Comparison of ENCODE assay signal across 10 cellular contexts in the genomic region with DNA sequence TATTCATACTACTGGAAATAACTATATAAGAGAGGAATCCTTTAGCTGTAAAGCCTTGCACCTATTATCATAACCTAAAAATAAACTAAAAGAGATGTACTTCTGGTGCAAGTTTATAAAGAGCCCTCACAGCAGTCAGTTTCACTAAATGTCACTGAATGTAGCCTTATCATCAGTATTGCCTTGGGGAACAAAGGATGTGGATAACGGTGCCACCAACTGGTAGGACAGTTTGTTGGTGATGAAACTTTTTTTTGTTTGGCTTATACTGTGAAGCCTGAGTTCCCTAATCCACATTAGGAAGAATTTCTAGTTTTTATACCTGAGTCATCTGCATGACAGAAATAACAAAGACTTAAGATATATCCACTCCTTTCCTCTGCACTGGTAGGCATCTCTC.
DNase-seq lines count a peak whose midpoint lies in the region; ATAC-seq and TF ChIP-seq lines count a peak whose summit lies in the region.
"Had no signal": no experiment of that assay in that cellular context is flagged by ENCODE, and none has a peak within 500 bp of the region (broad histone marks: within the 10 kb centered on the region; RNA-seq: fewer than 3 reads in every experiment).

No MANE protein-coding gene starts in this region.

- DNase-seq in Calu3 (peak; percentile 5), HEK293T (ENCODE audit: extremely low spot score) (peak; percentile 10), RPMI7951 (ENCODE audit: low read depth) (peak; percentile 59), left ventricle myocardium inferior (no peak), glutamatergic neuron (no peak), endothelial cell (ENCODE audit: low spot score) (no peak), G401 (ENCODE audit: low spot score) (no peak)

- POLR2A ChIA-PET in HEK293T (lab: Yijun Ruan, JAX) = interaction anchor here (1.0 kb wide), 1 partner anchor 336 kb away, joined by 3 read pairs; no protein-coding TSS in a partner anchor

- CTCF ChIA-PET in Calu3 (lab: Charles Lee) (no interaction called here), HEK293T (lab: Yijun Ruan, JAX) (no interaction called here)

- H3K9me3 Mint-ChIP-seq in Calu3 (ENCODE audit: low read depth, unreplicated experiment) (no peaks in the 10 kb centered on the region), glutamatergic neuron (ENCODE audit: unreplicated experiment) (no peaks in the 10 kb centered on the region), endothelial cell (ENCODE audit: unreplicated experiment) (no peaks in the 10 kb centered on the region)

- H3K27me3 Mint-ChIP-seq in Calu3 (ENCODE audit: unreplicated experiment) (no peaks in the 10 kb centered on the region), glutamatergic neuron (ENCODE audit: unreplicated experiment) (no peaks in the 10 kb centered on the region), endothelial cell (ENCODE audit: unreplicated experiment) (no peaks in the 10 kb centered on the region)

- no peaks in the 10 kb centered on the region for H3K36me3 ChIP-seq in left ventricle myocardium inferior
- H3K36me3 ChIP-seq: thyroid gland had no signal

- H3K4me1 ChIP-seq in left ventricle myocardium inferior = peaks cover 16% of the 10 kb centered on the region

- H3K4me3 Mint-ChIP-seq in Calu3 (ENCODE audit: low read depth, unreplicated experiment) (no peak overlapping the region), glutamatergic neuron (ENCODE audit: unreplicated experiment) (no peak overlapping the region), endothelial cell (ENCODE audit: unreplicated experiment) (no peak overlapping the region)

- H3K27ac Mint-ChIP-seq in Calu3 (ENCODE audit: unreplicated experiment) (no peak overlapping the region), glutamatergic neuron (ENCODE audit: unreplicated experiment) (no peak overlapping the region), endothelial cell (ENCODE audit: unreplicated experiment) (no peak overlapping the region)

- H3K4me1 Mint-ChIP-seq in Calu3 (ENCODE audit: low read depth, unreplicated experiment) (no peaks in the 10 kb centered on the region), glutamatergic neuron (ENCODE audit: low read depth, unreplicated experiment) (peaks cover 7% of the 10 kb centered on the region), endothelial cell (ENCODE audit: unreplicated experiment) (peaks cover 16% of the 10 kb centered on the region)

- in situ Hi-C loops in G401 (cut with HindIII; ENCODE audit: low sequenced_read_pairs) = no loop called here

- TF ChIP-seq CTCF in Calu3 (IDR thresholded peaks at IDR 0.05; ENCODE audit: unreplicated experiment) (no peak), left ventricle myocardium inferior (IDR thresholded peaks at IDR 0.05; ENCODE audit: borderline replicate concordance) (peak; percentile 53), glutamatergic neuron (IDR thresholded peaks at IDR 0.05; ENCODE audit: partially characterized antibody, unreplicated experiment) (no peak), endothelial cell (IDR thresholded peaks at IDR 0.05; ENCODE audit: unreplicated experiment) (no peak)

- no peak overlapping the region for H3K27ac ChIP-seq in left ventricle myocardium inferior (replicated peaks)
- H3K27ac ChIP-seq: HL-60, thyroid gland had no signal

- intact Hi-C loops in Calu3 (cut with micrococcal nuclease; ENCODE audit: unreplicated experiment) (loop anchor here (2.0 to 5.0 kb wide), 4 partner anchors 189 to 654 kb away; no protein-coding TSS in a partner anchor), left ventricle myocardium inferior (cut with micrococcal nuclease) (no loop called here)

- no TSS peak for BruUV-seq in Calu3 (replicated peaks; lab: Mats Ljungman, UMichigan)

- H3K9me3 ChIP-seq in left ventricle myocardium inferior (replicated peaks) = no peaks in the 10 kb centered on the region
- H3K9me3 ChIP-seq: thyroid gland had no signal

- no peaks in the 10 kb centered on the region for H3K36me3 Mint-ChIP-seq in Calu3 (ENCODE audit: insufficient read depth, unreplicated experiment)
- no peaks in the 10 kb centered on the region for H3K36me3 Mint-ChIP-seq in glutamatergic neuron (ENCODE audit: unreplicated experiment)
- no peaks in the 10 kb centered on the region for H3K36me3 Mint-ChIP-seq in endothelial cell (ENCODE audit: low read depth, unreplicated experiment)

- ATAC-seq in GM21367 (IDR thresholded peaks at IDR 0.05; ENCODE audit: unreplicated experiment) = no peak

- H3K27me3 ChIP-seq in left ventricle myocardium inferior (ENCODE audit: low read depth) = peaks cover 2% of the 10 kb centered on the region
- H3K27me3 ChIP-seq: thyroid gland had no signal

- no peak overlapping the region for H3K4me3 ChIP-seq in left ventricle myocardium inferior
- H3K4me3 ChIP-seq: thyroid gland had no signal

TF ChIP-seq in HEK293T, 16 proteins besides CTCF, POLR2A, EP300 and RAD21:
- TF ChIP-seq SUZ12 (IDR thresholded peaks at IDR 0.05) (no peak), TARDBP (IDR thresholded peaks at IDR 0.05) (no peak), ARNT (IDR thresholded peaks at IDR 0.05) (no peak), ELF4 (IDR thresholded peaks at IDR 0.05) (no peak), LEF1 (IDR thresholded peaks at IDR 0.05; ENCODE audit: borderline replicate concordance) (no peak), BHLHE40 (IDR thresholded peaks at IDR 0.05; ENCODE audit: borderline replicate concordance) (no peak), FOXA1 (IDR thresholded peaks at IDR 0.05) (no peak), FOXM1 (IDR thresholded peaks at IDR 0.05; ENCODE audit: borderline replicate concordance) (no peak), CTBP1 (IDR thresholded peaks at IDR 0.05; ENCODE audit: borderline replicate concordance) (no peak), HDGF (IDR thresholded peaks at IDR 0.05; ENCODE audit: borderline replicate concordance) (no peak)
- TF ChIP-seq, protein P1, sequence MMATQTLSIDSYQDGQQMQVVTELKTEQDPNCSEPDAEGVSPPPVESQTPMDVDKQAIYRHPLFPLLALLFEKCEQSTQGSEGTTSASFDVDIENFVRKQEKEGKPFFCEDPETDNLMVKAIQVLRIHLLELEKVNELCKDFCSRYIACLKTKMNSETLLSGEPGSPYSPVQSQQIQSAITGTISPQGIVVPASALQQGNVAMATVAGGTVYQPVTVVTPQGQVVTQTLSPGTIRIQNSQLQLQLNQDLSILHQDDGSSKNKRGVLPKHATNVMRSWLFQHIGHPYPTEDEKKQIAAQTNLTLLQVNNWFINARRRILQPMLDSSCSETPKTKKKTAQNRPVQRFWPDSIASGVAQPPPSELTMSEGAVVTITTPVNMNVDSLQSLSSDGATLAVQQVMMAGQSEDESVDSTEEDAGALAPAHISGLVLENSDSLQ (IDR thresholded peaks at IDR 0.05) = no peak
TF ChIP-seq in HEK293T: peak in this region for 0.

Comparison
In these comparisons a context has a peak if more than half of its experiments do, and no peak if none do; other contexts are left out.
1. DNase-seq: peak in Calu3 (single experiment), HEK293T (single experiment) and RPMI7951 (single experiment); none in left ventricle myocardium inferior (single experiment), glutamatergic neuron (single experiment), endothelial cell (single experiment) and G401 (single experiment).